ENCODE assay signal across 8 cellular contexts in the genomic region with DNA sequence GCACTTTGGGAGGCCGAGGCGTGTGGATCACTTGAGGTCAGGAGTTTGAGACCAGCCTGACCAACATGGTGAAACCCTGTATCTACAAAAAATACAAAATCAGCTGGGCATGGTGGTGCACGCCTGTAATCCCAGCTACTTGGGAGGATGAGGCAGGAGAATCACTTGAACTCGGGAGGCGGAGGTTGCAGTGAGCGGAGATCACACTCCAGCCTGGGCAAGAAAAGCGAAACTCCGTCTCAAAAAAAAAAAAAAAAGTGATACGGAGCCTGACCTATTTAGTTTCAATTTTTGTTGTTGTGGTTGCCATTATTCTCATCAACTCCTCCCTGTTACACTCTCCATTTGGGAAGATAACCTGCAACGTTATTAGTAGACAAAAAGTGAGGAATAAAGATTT. TPM values are rescaled to one million over a fixed set of nuclear protein-coding genes. Genes with fewer than 3 reads are reported as not detected.
DNase-seq lines count a peak whose midpoint lies in the region; ATAC-seq and TF ChIP-seq lines count a peak whose summit lies in the region.
"Not testable (repeated sequence)": the region's sequence is repeated elsewhere in the genome, so short reads cannot be mapped to it uniquely, and the experiment has no call there.

No MANE protein-coding gene starts in this region.

- H2BK20ac ChIP-seq in H9 (ENCODE audit: low read depth, low read length, poor library complexity, severe bottlenecking): not testable (repeated sequence)

- H3K9me3 Mint-ChIP-seq in H9; activated naive CD8-positive, alpha-beta T cell treated with anti-CD3 and anti-CD28 coated beads for 36 hours; naive B cell: not testable (repeated sequence)

- TF ChIP-seq EP300 in SK-N-SH (IDR thresholded peaks at IDR 0.05; ENCODE audit: borderline replicate concordance in 1 of 2, low read depth in 1 of 2, low read length in 1 of 2): not testable (repeated sequence)

- H3K79me2 ChIP-seq in ACC112 (ENCODE audit: control insufficient read depth, insufficient read depth, low read length, unreplicated experiment): peaks cover 55% of the 10 kb centered on the region
- H3K79me2 ChIP-seq in H9 (ENCODE audit: insufficient read depth, low read length): not testable (repeated sequence)
- peaks cover 58% of the 10 kb centered on the region for H3K79me2 ChIP-seq in SK-N-SH (ENCODE audit: insufficient read depth)

- H3K4me2 ChIP-seq in H9 (ENCODE audit: insufficient read depth, insufficient read length, low read length) (peak overlapping the region; percentile 65), SK-N-SH (peak overlapping the region; percentile 85)

- H3K4me3 ChIP-seq in ACC112 (ENCODE audit: low read depth, low read length) (peak overlapping the region; percentile 96), SK-N-SH (ENCODE audit: low read depth in 2 of 2, low read length in 1 of 2) (peak overlapping the region; percentile 57 to 64; a peak in 3 of 4 replicates), dorsolateral prefrontal cortex (peak overlapping the region in 58 of 59 donors; percentile 58 to 98 (median 88)), iPS-11a (ENCODE audit: low read depth, low read length) (peak overlapping the region; percentile 22), spleen (peak overlapping the region; percentile 67 to 94 (median 80))

- POLR2A ChIA-PET in SK-N-SH (lab: Yijun Ruan, JAX): not testable (repeated sequence)

- CTCF ChIA-PET in SK-N-SH (lab: Yijun Ruan, JAX): interaction anchor here (1.0 to 1.4 kb wide), 2 partner anchors 32 to 49 kb away, joined by 3 to 11 read pairs; no protein-coding TSS in a partner anchor

- peaks cover 66% of the 10 kb centered on the region for H3K4me1 ChIP-seq in ACC112 (ENCODE audit: control insufficient read depth, insufficient read depth, low read length, unreplicated experiment)
- H3K4me1 ChIP-seq in H9 (ENCODE audit: insufficient read depth, low read length): not testable (repeated sequence)
- H3K4me1 ChIP-seq in SK-N-SH (ENCODE audit: control insufficient read depth in 1 of 2, insufficient read depth in 2 of 2, low read depth in 1 of 2, low read length in 1 of 2): peaks cover 48 to 55% of the 10 kb centered on the region in 2 experiments
- H3K4me1 ChIP-seq in spleen: peaks cover 16 to 93% (median 77%) of the 10 kb centered on the region in 6 donors

- not testable (repeated sequence) for H3K9me3 ChIP-seq in H9 (ENCODE audit: control insufficient read depth, low read depth, low read length); SK-N-SH; spleen

- no CpG with 5 or more reads among the region's 10 CpGs for WGBS in H9 (ENCODE audit: extremely low coverage, insufficient read length, low lambda C conversion rate)
- 93% methylated on average over 10 of the region's 10 CpGs for WGBS in SK-N-SH (ENCODE audit: low lambda C conversion rate)
- 25 to 38% (median 29%) methylated on average over 10 of the region's 10 CpGs for WGBS in spleen, 5 donors

- not testable (repeated sequence) for H3K9me2 ChIP-seq in SK-N-SH

- H3K27ac ChIP-seq in ACC112 (ENCODE audit: low read depth, low read length) (peak overlapping the region; percentile 83; the same call in 1 of the 2 replicates), SK-N-SH (ENCODE audit: low read depth in 2 of 2, low read length in 1 of 2) (peak overlapping the region in 1 of 2 experiments; percentile 52; a peak in 1 of 4 replicates), dorsolateral prefrontal cortex (peak overlapping the region in 53 of 59 donors; percentile 2 to 97 (median 89)), spleen (peak overlapping the region; percentile 92 to 97 (median 96))
- not testable (repeated sequence) for H3K27ac ChIP-seq in H9 (ENCODE audit: insufficient read length, low read depth, low read length)

- H3K4me1 Mint-ChIP-seq in H9 (peaks cover 14 to 37% of the 10 kb centered on the region in 2 experiments), naive B cell (peaks cover 18 to 26% (median 22%) of the 10 kb centered on the region in 3 donors)
- H3K4me1 Mint-ChIP-seq in activated naive CD8-positive, alpha-beta T cell treated with anti-CD3 and anti-CD28 coated beads for 36 hours: peaks cover 27% of the 10 kb centered on the region

- not testable (repeated sequence) for H3K36me3 ChIP-seq in ACC112 (ENCODE audit: insufficient read depth, low read length); SK-N-SH (replicated peaks in 1 of 2; ENCODE audit: control insufficient read depth in 1 of 2, insufficient read depth in 2 of 2, low read length in 1 of 2)
- peaks cover 0 to 20% (median 0%) of the 10 kb centered on the region in 6 donors for H3K36me3 ChIP-seq in spleen

- H3K4me3 Mint-ChIP-seq in H9: peak overlapping the region; percentile 30 to 81; a peak in 4 of 5 replicates
- H3K4me3 Mint-ChIP-seq in activated naive CD8-positive, alpha-beta T cell treated with anti-CD3 and anti-CD28 coated beads for 36 hours: peak overlapping the region; percentile 85
- H3K4me3 Mint-ChIP-seq in naive B cell: peak overlapping the region; percentile 83 to 98 (median 95)

- H3F3A ChIP-seq in SK-N-SH (replicated peaks; ENCODE audit: insufficient read depth): peaks cover 38% of the 10 kb centered on the region

- not testable (repeated sequence) for H3K14ac ChIP-seq in H9 (ENCODE audit: insufficient read depth, low read length)

- DNase-seq in H9; SK-N-SH; activated naive CD8-positive, alpha-beta T cell treated with anti-CD3 and anti-CD28 coated beads for 36 hours; dorsolateral prefrontal cortex: not testable (repeated sequence)
- DNase-seq in naive B cell: peak; percentile 17
- DNase-seq in spleen: peak; percentile 39

- H3K36me3 Mint-ChIP-seq in H9 (ENCODE audit: insufficient read depth in 1 of 3, low read depth in 3 of 3); activated naive CD8-positive, alpha-beta T cell treated with anti-CD3 and anti-CD28 coated beads for 36 hours; naive B cell: not testable (repeated sequence)

- TF ChIP-seq POLR2A in spleen (IDR thresholded peaks at IDR 0.05): not testable (repeated sequence)

- H2BK15ac ChIP-seq in H9 (ENCODE audit: low read depth, low read length): not testable (repeated sequence)

- not testable (repeated sequence) for H3K23me2 ChIP-seq in H9 (ENCODE audit: insufficient read length, low read depth, low read length, poor library complexity, severe bottlenecking)

- H4K20me1 ChIP-seq in H9 (ENCODE audit: control insufficient read depth, insufficient read depth, insufficient read length); SK-N-SH (ENCODE audit: insufficient read depth): not testable (repeated sequence)

- H3K79me1 ChIP-seq in H9 (ENCODE audit: insufficient read depth, low read depth, low read length, poor library complexity, severe bottlenecking): not testable (repeated sequence)

- not testable (repeated sequence) for TF ChIP-seq CTCF in H9 (conservative IDR thresholded peaks at IDR 0.05); SK-N-SH (IDR thresholded peaks at IDR 0.05); dorsolateral prefrontal cortex (IDR thresholded peaks at IDR 0.05 in 54 of 56, conservative IDR thresholded peaks at IDR 0.05 in 2 of 56; ENCODE audit: low read depth in 1 of 56, partially characterized antibody in 56 of 56); spleen (IDR thresholded peaks at IDR 0.05 in 8 of 11, conservative IDR thresholded peaks at IDR 0.05 in 3 of 11)

- H3K23ac ChIP-seq in H9 (ENCODE audit: insufficient read length, low read depth, low read length): not testable (repeated sequence)

- peaks cover 39% of the 10 kb centered on the region for H3K27me3 Mint-ChIP-seq in H9 (ENCODE audit: low read depth)
- not testable (repeated sequence) for H3K27me3 Mint-ChIP-seq in activated naive CD8-positive, alpha-beta T cell treated with anti-CD3 and anti-CD28 coated beads for 36 hours; naive B cell

- H4K8ac ChIP-seq in H9 (replicated peaks; ENCODE audit: insufficient read length, low read depth, low read length): not testable (repeated sequence)

- ATAC-seq in naive B cell (ENCODE audit: low read depth in 2 of 2): not testable (repeated sequence)

- TF ChIP-seq RAD21 in SK-N-SH (IDR thresholded peaks at IDR 0.05; ENCODE audit: low read length): not testable (repeated sequence)

- not testable (repeated sequence) for H2BK12ac ChIP-seq in H9 (ENCODE audit: insufficient read length, low read depth, low read length)

- H4K91ac ChIP-seq in H9 (ENCODE audit: insufficient read length, low read depth, low read length): not testable (repeated sequence)

- H3K27ac Mint-ChIP-seq in H9 (peak overlapping the region in 1 of 3 experiments; percentile 54; a peak in 1 of 7 replicates), naive B cell (peak overlapping the region in 4 of 6 donors; percentile 47 to 78 (median 58))
- H3K27ac Mint-ChIP-seq in activated naive CD8-positive, alpha-beta T cell treated with anti-CD3 and anti-CD28 coated beads for 36 hours: peak overlapping the region; percentile 81

- H3K9ac ChIP-seq in H9 (ENCODE audit: extremely low read depth, insufficient read length, low read length): not testable (repeated sequence)
- H3K9ac ChIP-seq in SK-N-SH: peak overlapping the region; percentile 71; the same call in 1 of the 2 replicates

- H3K18ac ChIP-seq in H9 (ENCODE audit: insufficient read length, low read depth, low read length): not testable (repeated sequence)

- H3T11ph ChIP-seq in H9 (ENCODE audit: low read length): not testable (repeated sequence)

- not testable (repeated sequence) for H3K56ac ChIP-seq in H9 (ENCODE audit: insufficient read length, low read depth, low read length)

- H4K5ac ChIP-seq in H9 (ENCODE audit: insufficient read length, low read depth, low read length): not testable (repeated sequence)

- not testable (repeated sequence) for H2BK5ac ChIP-seq in H9 (ENCODE audit: insufficient read length, low read length)

- H2AFZ ChIP-seq in ACC112 (ENCODE audit: low read length, unreplicated experiment); H9 (ENCODE audit: low read length); SK-N-SH (ENCODE audit: low read depth): not testable (repeated sequence)

- not testable (repeated sequence) for H2AK5ac ChIP-seq in H9 (ENCODE audit: insufficient read length, low read length)

- intact Hi-C loops in dorsolateral prefrontal cortex (cut with DNase I); spleen (cut with DNase I; ENCODE audit: low total_unique reads): not testable (repeated sequence)

- H2BK120ac ChIP-seq in H9 (ENCODE audit: low read depth, low read length, poor library complexity, severe bottlenecking): not testable (repeated sequence)

- H3K27me3 ChIP-seq in ACC112 (ENCODE audit: insufficient read depth, low read length); H9 (ENCODE audit: insufficient read depth, low read length); SK-N-SH (ENCODE audit: insufficient read depth); dorsolateral prefrontal cortex; spleen (replicated peaks in 1 of 7): not testable (repeated sequence)

- H3K4ac ChIP-seq in H9 (ENCODE audit: low read depth, low read length): not testable (repeated sequence)

RNA-seq across cellular contexts. Expression of a gene that starts 1.4 kb away (rescaled TPM):
- total RNA-seq in H9 (2021): 14.5 and 15.3 TPM in 2 replicates
- polyA plus RNA-seq in SK-N-SH (2012; rRNA removed): 40.5 and 49.7 TPM in 2 replicates
- 55.2 and 55.7 TPM in 2 replicates for polyA plus RNA-seq in SK-N-SH (2012; cell fraction: cytosol; rRNA removed)
- 11.9 and 21.8 TPM in 2 replicates for polyA plus RNA-seq in SK-N-SH (2012; cell fraction: nucleus; rRNA removed)
- 10 to 100 TPM; 36.0 to 36.3 TPM for total RNA-seq in activated naive CD8-positive, alpha-beta T cell treated with anti-CD3 and anti-CD28 coated beads for 36 hours
- total RNA-seq in dorsolateral prefrontal cortex: 100 to 1,000 TPM in 87 of 120 experiments, 10 to 100 TPM in 33; 58.0 to 261 (median 119) TPM
- 10 to 100 TPM in 4 of 6 donors, 1 to 10 TPM in 2; 7.3 to 18.2 (median 11.7) TPM for polyA plus RNA-seq in naive B cell (ENCODE audit: low read depth in 6 of 6)
- total RNA-seq in spleen: 100 to 1,000 TPM; 265 to 493 (median 335) TPM
- polyA plus RNA-seq in spleen: 10 to 100 TPM; 42.7 to 91.6 (median 80.7) TPM

Comparison
In these comparisons a context has a peak if more than half of its experiments do, and no peak if none do; other contexts are left out.
1. H3K4me3 ChIP-seq: peak in every context shown above with its lines; median percentile 96 in ACC112; 88 in dorsolateral prefrontal cortex; 80 in spleen; 60 in SK-N-SH; 22 in iPS-11a.